25 cellular contexts compared by ENCODE assay signal in genomic region chr2:6079405-6079804, GRCh38.
"Had no signal": no experiment of that assay in that cellular context is flagged by ENCODE, and none has a peak within 500 bp of the region (broad histone marks: within the 10 kb centered on the region; RNA-seq: fewer than 3 reads in every experiment).

No MANE protein-coding gene starts in this region.

- H3K4me1 ChIP-seq: foreskin keratinocyte, lower lobe of right lung, psoas muscle, spleen, testis, upper lobe of right lung had no signal

- DNase-seq: effector CD4-positive, alpha-beta T cell; endodermal cell; erythroblast; foreskin keratinocyte; kidney; left cardiac atrium; left ventricle myocardium inferior; lower lobe of right lung; natural killer cell; psoas muscle; retina; spleen; stimulated activated CD4-positive, alpha-beta T cell treated with anti-CD3 and anti-CD28 coated beads, Interleukin-15, amount 100 ng/mL, for 24 hours; stimulated activated CD4-positive, alpha-beta T cell treated with anti-CD3 and anti-CD28 coated beads, Interleukin-1b, Interleukin-23, amount 100 ng/mL, for 48 hours; stimulated activated CD4-positive, alpha-beta T cell treated with anti-CD3 and anti-CD28 coated beads, Interleukin-4, amount 100 ng/mL, for 24 hours; stimulated activated naive CD8-positive, alpha-beta T cell treated with anti-CD3 and anti-CD28 coated beads, Interleukin-15, amount 100 ng/mL, for 72 hours; testis; upper lobe of right lung had no signal

- H2AFZ ChIP-seq: hepatocyte had no signal

- H3K4me3 Mint-ChIP-seq: endodermal cell; memory B cell; mesothelial cell of epicardium; natural killer cell; stimulated activated memory B cell treated with anti-CD40 and anti-IgM and Interleukin-4, amounts not matched to agents 10 μg/mL and 1 μg/mL and 100 μg/mL, for 72 hours; stimulated activated naive CD8-positive, alpha-beta T cell treated with anti-CD3 and anti-CD28 coated beads, Interleukin-15, amount 100 ng/mL, for 72 hours had no signal

- H3K36me3 Mint-ChIP-seq: memory B cell; mesothelial cell of epicardium; natural killer cell; stimulated activated memory B cell treated with anti-CD40 and anti-IgM and Interleukin-4, amounts not matched to agents 10 μg/mL and 1 μg/mL and 100 μg/mL, for 72 hours had no signal

- H3K4me3 ChIP-seq: coronary artery, hepatocyte, left ventricle myocardium inferior, lower lobe of right lung, psoas muscle, spleen, testis, tibial nerve, upper lobe of right lung had no signal

- H3K27me3 ChIP-seq: foreskin keratinocyte, hepatocyte, neutrophil, spleen, testis, tibial nerve, upper lobe of right lung had no signal

- H3K4me1 Mint-ChIP-seq: memory B cell; natural killer cell; stimulated activated memory B cell treated with anti-CD40 and anti-IgM and Interleukin-4, amounts not matched to agents 10 μg/mL and 1 μg/mL and 100 μg/mL, for 72 hours; stimulated activated naive CD8-positive, alpha-beta T cell treated with anti-CD3 and anti-CD28 coated beads, Interleukin-15, amount 100 ng/mL, for 72 hours had no signal

- H3K27ac Mint-ChIP-seq: endodermal cell; memory B cell; mesothelial cell of epicardium; natural killer cell; stimulated activated memory B cell treated with anti-CD40 and anti-IgM and Interleukin-4, amounts not matched to agents 10 μg/mL and 1 μg/mL and 100 μg/mL, for 72 hours; stimulated activated naive CD8-positive, alpha-beta T cell treated with anti-CD3 and anti-CD28 coated beads, Interleukin-15, amount 100 ng/mL, for 72 hours had no signal

- H3K9me3 ChIP-seq: left ventricle myocardium inferior, lower lobe of right lung, neutrophil, psoas muscle, spleen, testis, tibial nerve, upper lobe of right lung had no signal

- H3K4me2 ChIP-seq: hepatocyte had no signal

- H3K27ac ChIP-seq: coronary artery, foreskin keratinocyte, hepatocyte, left ventricle myocardium inferior, lower lobe of right lung, neutrophil, psoas muscle, spleen, testis, tibial nerve, upper lobe of right lung had no signal

- H3K36me3 ChIP-seq: left ventricle myocardium inferior, lower lobe of right lung, neutrophil, spleen, tibial nerve, upper lobe of right lung had no signal

- H3K9me3 Mint-ChIP-seq: endodermal cell, memory B cell, mesothelial cell of epicardium had no signal

- H3K27me3 Mint-ChIP-seq: memory B cell; stimulated activated memory B cell treated with anti-CD40 and anti-IgM and Interleukin-4, amounts not matched to agents 10 μg/mL and 1 μg/mL and 100 μg/mL, for 72 hours had no signal
